Comparison of ENCODE assay signal across 14 cellular contexts in genomic region chr11:75510626-75511025, GRCh38. TPM values are rescaled to one million over a fixed set of nuclear protein-coding genes. Genes with fewer than 3 reads are reported as not detected.
DNase-seq lines count a peak whose midpoint lies in the region; ATAC-seq, FAIRE-seq and TF ChIP-seq lines count a peak whose summit lies in the region.
"Had no signal": no experiment of that assay in that cellular context is flagged by ENCODE, and none has a peak within 500 bp of the region (broad histone marks: within the 10 kb centered on the region; RNA-seq: fewer than 3 reads in every experiment).

No MANE protein-coding gene starts in this region.

- in situ Hi-C loops in HepG2 (cut with HindIII; ENCODE audit: extremely low pct_ligation_motif_present, low pct_unique_long_range_greater_than_20kb), result no loop called here

- peak overlapping the region; percentile 48 for H3K27ac ChIP-seq in HepG2 (ENCODE audit: extremely low read length, insufficient read depth, low read length)
- H3K27ac ChIP-seq in right lobe of liver, result no peak overlapping the region
- no peak overlapping the region for H3K27ac ChIP-seq in left lung

- TF ChIP-seq CTCF in HepG2 (CRISPR knock-in tag; IDR thresholded peaks at IDR 0.05), result no peak
- TF ChIP-seq CTCF in right lobe of liver (IDR thresholded peaks at IDR 0.05), result no peak
- TF ChIP-seq CTCF in left lung (IDR thresholded peaks at IDR 0.05), result no peak

- peak in 1 of 2 experiments; percentile 20; a peak in 1 of 4 replicates for TF ChIP-seq EP300 in HepG2 (IDR thresholded peaks at IDR 0.05; ENCODE audit: low read depth in 2 of 2, low read length in 2 of 2)
- no peak for TF ChIP-seq EP300 in HepG2 (CRISPR knock-in tag; IDR thresholded peaks at IDR 0.05; ENCODE audit: borderline replicate concordance)

- H3K4me1 ChIP-seq in HepG2 (ENCODE audit: insufficient read depth, low read length), result peaks cover 100% of the 10 kb centered on the region
- peaks cover 0 to 4% (median 0%) of the 10 kb centered on the region in 4 donors for H3K4me1 ChIP-seq in right lobe of liver
- H3K4me1 ChIP-seq in left lung, result peaks cover 6 to 12% of the 10 kb centered on the region in 2 donors

- peaks cover 25% of the 10 kb centered on the region in 2 donors for H3K4me1 Mint-ChIP-seq in effector memory CD8-positive, alpha-beta T cell (ENCODE audit: low read depth in 2 of 2)

- no peaks in the 10 kb centered on the region for H3K27me3 Mint-ChIP-seq in effector memory CD8-positive, alpha-beta T cell

- H3K36me3 ChIP-seq in HepG2 (replicated peaks in 1 of 2; ENCODE audit: control insufficient read depth in 1 of 2, insufficient read depth in 2 of 2, low read length in 2 of 2), result peaks cover 6 to 29% of the 10 kb centered on the region in 2 experiments; a peak in 2 of 5 replicates
- no peaks in the 10 kb centered on the region for H3K36me3 ChIP-seq in right lobe of liver
- no peaks in the 10 kb centered on the region for H3K36me3 ChIP-seq in left lung

- no peak for DNase-seq in HepG2 (ENCODE audit: low spot score)
- DNase-seq in right lobe of liver, result no peak
- DNase-seq in effector memory CD8-positive, alpha-beta T cell, result no peak
- DNase-seq in sciatic nerve (ENCODE audit: low spot score), result no peak
- no peak for DNase-seq in left lung
- DNase-seq in A172 (ENCODE audit: low spot score), result no peak
- DNase-seq in NCI-H82 (lab: John Stamatoyannopoulos, UW), result no peak
- DNase-seq: ACHN, DMS 273 treated with DMSO at 0.1 percent for 48 hours, KBM-7, NCI-H1092, NCI-H345, NCI-H69 had no signal

- H2AFZ ChIP-seq in HepG2 (ENCODE audit: low read length), result no peak overlapping the region

- peaks cover 33% of the 10 kb centered on the region for H3K79me2 ChIP-seq in HepG2 (ENCODE audit: insufficient read depth, low read length)

- H3K36me3 Mint-ChIP-seq in effector memory CD8-positive, alpha-beta T cell (ENCODE audit: insufficient read depth), result no peaks in the 10 kb centered on the region

- H3K4me3 Mint-ChIP-seq in effector memory CD8-positive, alpha-beta T cell, result no peak overlapping the region

- CTCF ChIA-PET in HepG2 (lab: Yijun Ruan, JAX; ENCODE audit: low intra/inter-chr PET ratio, low total read pairs), result no interaction called here

- intact Hi-C loops in HepG2 (cut with micrococcal nuclease; ENCODE audit: unreplicated experiment) (no loop called here), right lobe of liver (cut with DNase I) (no loop called here), sciatic nerve (cut with DNase I) (no loop called here), left lung (cut with DNase I) (no loop called here)

- peaks cover 6% of the 10 kb centered on the region for H4K20me1 ChIP-seq in HepG2 (ENCODE audit: insufficient read depth, low read length)

- H3K27me3 ChIP-seq in HepG2 (ENCODE audit: control insufficient read depth in 1 of 2, insufficient read depth in 2 of 2, low read length in 2 of 2), result no peaks in the 10 kb centered on the region
- no peaks in the 10 kb centered on the region for H3K27me3 ChIP-seq in right lobe of liver
- no peaks in the 10 kb centered on the region for H3K27me3 ChIP-seq in left lung

- no peak for FAIRE-seq in HepG2 (lab: Jason Lieb, UNC)
- FAIRE-seq: H54 had no signal

- H3K9me3 ChIP-seq in HepG2 (ENCODE audit: low read length), result no peaks in the 10 kb centered on the region
- H3K9me3 ChIP-seq in right lobe of liver, result no peaks in the 10 kb centered on the region
- H3K9me3 ChIP-seq in left lung, result no peaks in the 10 kb centered on the region

- TF ChIP-seq POLR2A in HepG2 (IDR thresholded peaks at IDR 0.05; ENCODE audit: insufficient read depth in 1 of 2, low read depth in 2 of 2, low read length in 2 of 2) (no peak), right lobe of liver (IDR thresholded peaks at IDR 0.05) (no peak)

- peak overlapping the region; percentile 78 to 87 for H3K27ac Mint-ChIP-seq in effector memory CD8-positive, alpha-beta T cell

- H3K9ac ChIP-seq in HepG2 (ENCODE audit: insufficient read depth, low read depth, low read length), result no peak overlapping the region

- TF ChIP-seq RAD21 in HepG2 (CRISPR knock-in tag; IDR thresholded peaks at IDR 0.05), result no peak

- no peaks in the 10 kb centered on the region for H3K9me3 Mint-ChIP-seq in effector memory CD8-positive, alpha-beta T cell

- ATAC-seq in HepG2 (peak; percentile 12; the same call in 2 of the 3 replicates), right lobe of liver (no peak), sciatic nerve (peak; percentile 60), left lung (no peak)
- no peak for ATAC-seq in effector memory CD8-positive, alpha-beta T cell (replicated peaks)

- no peak overlapping the region for H3K4me3 ChIP-seq in HepG2 (replicated peaks in 1 of 3; ENCODE audit: insufficient read depth in 1 of 3, low read depth in 2 of 3, low read length in 3 of 3)
- no peak overlapping the region for H3K4me3 ChIP-seq in right lobe of liver
- H3K4me3 ChIP-seq in left lung, result no peak overlapping the region

- no TSS peak for BruUV-seq in HepG2 (replicated peaks; lab: Mats Ljungman, UMichigan)

- WGBS in HepG2 (ENCODE audit: low lambda C conversion rate), result 30% methylated on average over 6 of the region's 6 CpGs
- 53% methylated on average over 5 of the region's 6 CpGs for WGBS in right lobe of liver (ENCODE audit: insufficient coverage, low coverage, low lambda C conversion rate, missing lambda C conversion rate)

- POLR2A ChIA-PET in HepG2 (lab: Yijun Ruan, JAX), result interaction anchor here (1.5 to 2.7 kb wide), 5 partner anchors 9 to 18 kb away, joined by 3 to 17 read pairs (median 4); partner anchors contain the start of gene GDPD5

- H3K4me2 ChIP-seq in HepG2 (ENCODE audit: low read depth, low read length), result no peak overlapping the region

TF ChIP-seq in HepG2, 621 proteins besides CTCF, POLR2A, EP300 and RAD21 (continues in another document):
- TF ChIP-seq PRPF4 (IDR thresholded peaks at IDR 0.05; ENCODE audit: low read depth, low read length, poor library complexity, severe bottlenecking), result no peak

RNA-seq across cellular contexts. Expression of gene GDPD5, which starts 15.1 kb away (rescaled TPM):
- 35.8 and 67.5 TPM in 2 replicates for total RNA-seq in HepG2 (2016; rRNA removed; fragmentation: Illumina TruSeq; extraction: Trizol)
- 24.1 and 26.9 TPM in 2 replicates for total RNA-seq in HepG2 (2016; cell fraction: cytosol; rRNA removed; fragmentation: Illumina TruSeq; extraction: Trizol; ENCODE audit: low read depth)
- 31.0 and 63.9 TPM in 2 replicates for total RNA-seq in HepG2 (2016; cell fraction: insoluble cytoplasmic fraction; rRNA removed; fragmentation: Illumina TruSeq; extraction: Trizol)
- 48.4 and 52.8 TPM in 2 replicates for total RNA-seq in HepG2 (2016; cell fraction: membrane; rRNA removed; fragmentation: Illumina TruSeq; extraction: Trizol)
- 82.9 and 86.5 TPM in 2 replicates for total RNA-seq in HepG2 (2016; cell fraction: nucleus; rRNA removed; fragmentation: Illumina TruSeq; extraction: Trizol)
- polyA plus RNA-seq in HepG2 (2011; rRNA removed), result 55.0 and 55.2 TPM in 2 replicates
- polyA plus RNA-seq in HepG2 (2011; cell fraction: cytosol; rRNA removed), result 19.4 and 33.8 TPM in 2 replicates
- polyA plus RNA-seq in HepG2 (2011; cell fraction: nucleus; rRNA removed), result 229 and 337 TPM in 2 replicates
- 36.3 and 37.7 TPM in 2 replicates for polyA plus RNA-seq in HepG2 (2012)
- 14.1 and 14.2 TPM in 2 replicates for polyA plus RNA-seq in HepG2 (2016; cell fraction: cytosol; fragmentation: Illumina TruSeq; extraction: Trizol; ENCODE audit: low read depth)
- polyA plus RNA-seq in HepG2 (2016; cell fraction: insoluble cytoplasmic fraction; fragmentation: Illumina TruSeq; extraction: Trizol; ENCODE audit: low read depth), result 33.8 and 39.1 TPM in 2 replicates
- polyA plus RNA-seq in HepG2 (2016; cell fraction: membrane; fragmentation: Illumina TruSeq; extraction: Trizol; ENCODE audit: low read depth), result 33.4 and 35.7 TPM in 2 replicates
- polyA plus RNA-seq in HepG2 (2016; cell fraction: nucleus; fragmentation: Illumina TruSeq; extraction: Trizol; ENCODE audit: insufficient read depth, low read depth), result 217 and 242 TPM in 2 replicates
- 39.6 and 88.9 TPM in 2 replicates for polyA minus RNA-seq in HepG2 (2011; rRNA and poly(A)+ RNA removed; ENCODE audit: low replicate concordance)
- polyA minus RNA-seq in HepG2 (2011; cell fraction: cytosol; rRNA and poly(A)+ RNA removed), result 23.0 and 24.3 TPM in 2 replicates
- polyA minus RNA-seq in HepG2 (2011; cell fraction: nucleus; rRNA and poly(A)+ RNA removed), result 51.5 and 67.3 TPM in 2 replicates
- 10 to 100 TPM in 1 of 6 experiments, 1 to 10 TPM in 5; 2.0 to 10.7 (median 4.1) TPM for total RNA-seq in right lobe of liver
- total RNA-seq in sciatic nerve, result 78.5 TPM
- 10 to 100 TPM; 10.5 to 15.5 TPM for total RNA-seq in left lung
- 33.7 and 49.4 TPM in 2 replicates for total RNA-seq in A172 (2014; rRNA removed; shearing (Covaris generic))

RNA-seq across cellular contexts. Expression of gene SERPINH1, which starts 51.4 kb away (rescaled TPM):
- total RNA-seq in HepG2 (2016; rRNA removed; fragmentation: Illumina TruSeq; extraction: Trizol), result 31.3 and 83.8 TPM in 2 replicates
- 10.9 and 11.9 TPM in 2 replicates for total RNA-seq in HepG2 (2016; cell fraction: cytosol; rRNA removed; fragmentation: Illumina TruSeq; extraction: Trizol; ENCODE audit: low read depth)
- 27.2 and 84.9 TPM in 2 replicates for total RNA-seq in HepG2 (2016; cell fraction: insoluble cytoplasmic fraction; rRNA removed; fragmentation: Illumina TruSeq; extraction: Trizol)
- total RNA-seq in HepG2 (2016; cell fraction: membrane; rRNA removed; fragmentation: Illumina TruSeq; extraction: Trizol), result 21.3 and 21.4 TPM in 2 replicates
- 63.4 and 80.5 TPM in 2 replicates for total RNA-seq in HepG2 (2016; cell fraction: nucleus; rRNA removed; fragmentation: Illumina TruSeq; extraction: Trizol)
- polyA plus RNA-seq in HepG2 (2011; rRNA removed), result 83.6 and 101 TPM in 2 replicates
- 50.5 and 96.5 TPM in 2 replicates for polyA plus RNA-seq in HepG2 (2011; cell fraction: cytosol; rRNA removed)
- 91.5 and 110 TPM in 2 replicates for polyA plus RNA-seq in HepG2 (2011; cell fraction: nucleus; rRNA removed)
- 46.1 and 57.3 TPM in 2 replicates for polyA plus RNA-seq in HepG2 (2012)
- polyA plus RNA-seq in HepG2 (2016; cell fraction: cytosol; fragmentation: Illumina TruSeq; extraction: Trizol; ENCODE audit: low read depth), result 8.9 and 11.1 TPM in 2 replicates
- polyA plus RNA-seq in HepG2 (2016; cell fraction: insoluble cytoplasmic fraction; fragmentation: Illumina TruSeq; extraction: Trizol; ENCODE audit: low read depth), result 30.8 and 35.3 TPM in 2 replicates
- 15.5 and 16.1 TPM in 2 replicates for polyA plus RNA-seq in HepG2 (2016; cell fraction: membrane; fragmentation: Illumina TruSeq; extraction: Trizol; ENCODE audit: low read depth)
- 114 and 127 TPM in 2 replicates for polyA plus RNA-seq in HepG2 (2016; cell fraction: nucleus; fragmentation: Illumina TruSeq; extraction: Trizol; ENCODE audit: insufficient read depth, low read depth)
- polyA minus RNA-seq in HepG2 (2011; rRNA and poly(A)+ RNA removed; ENCODE audit: low replicate concordance), result 129 and 168 TPM in 2 replicates
- 52.3 and 73.2 TPM in 2 replicates for polyA minus RNA-seq in HepG2 (2011; cell fraction: cytosol; rRNA and poly(A)+ RNA removed)
- polyA minus RNA-seq in HepG2 (2011; cell fraction: nucleus; rRNA and poly(A)+ RNA removed), result 20.1 and 27.8 TPM in 2 replicates
- 10 to 100 TPM; 14.6 to 44.3 (median 33.8) TPM for total RNA-seq in right lobe of liver
- 121 TPM for total RNA-seq in sciatic nerve
- 100 to 1,000 TPM; 358 to 516 TPM for total RNA-seq in left lung
- 387 and 394 TPM in 2 replicates for total RNA-seq in A172 (2014; rRNA removed; shearing (Covaris generic))

Comparison
In these comparisons a context has a peak if more than half of its experiments do, and no peak if none do; other contexts are left out.
1. ATAC-seq: peak in HepG2 (single experiment) and sciatic nerve (single experiment); none in right lobe of liver (0 of 4), effector memory CD8-positive, alpha-beta T cell (single experiment) and left lung (single experiment).